In the genomic region with DNA sequence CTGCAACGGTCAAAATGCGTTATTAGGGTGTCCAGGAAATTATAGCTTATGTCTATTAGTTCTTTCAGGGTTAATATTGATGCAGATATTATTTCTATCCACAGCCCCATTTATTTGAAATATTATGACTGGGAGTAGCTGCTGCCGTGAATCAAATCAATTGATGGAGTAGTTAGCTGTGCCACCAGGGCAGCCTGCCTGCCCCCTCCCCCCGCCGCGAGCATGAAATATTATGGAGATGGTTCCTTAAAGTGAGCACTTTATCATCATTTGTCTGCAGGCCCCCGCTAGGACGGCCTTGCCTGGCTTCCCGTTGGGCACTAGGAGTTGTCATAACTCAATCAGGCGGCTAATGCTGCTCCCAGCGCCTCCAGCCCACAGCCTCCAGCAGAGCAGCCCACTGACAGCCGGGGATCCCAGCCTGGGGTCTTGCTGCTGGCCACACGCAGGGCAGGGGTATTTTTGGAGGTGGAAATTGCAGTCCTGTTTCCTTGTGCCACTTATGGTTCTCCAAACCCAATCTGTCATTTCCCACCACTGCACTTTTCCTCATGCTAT, we compare ENCODE assay signal across 15 cellular contexts.
DNase-seq lines count a peak whose midpoint lies in the region; ATAC-seq and TF ChIP-seq lines count a peak whose summit lies in the region.
"Had no signal": no experiment of that assay in that cellular context is flagged by ENCODE, and none has a peak within 500 bp of the region (broad histone marks: within the 10 kb centered on the region; RNA-seq: fewer than 3 reads in every experiment).

No MANE protein-coding gene starts in this region.

- H3K9me2 ChIP-seq in neural cell (ENCODE audit: insufficient read depth, low read length) = no peaks in the 10 kb centered on the region

- 60% methylated on average over 13 of the region's 13 CpGs for WGBS in right cardiac atrium
- whole genome bisulfite sequencing in aorta, 2 donors = 22 to 29% methylated on average over 13 of the region's 13 CpGs

- no peaks in the 10 kb centered on the region for H3K36me3 ChIP-seq in neural cell (ENCODE audit: insufficient read depth, low read length)
- H3K36me3 ChIP-seq in aorta (ENCODE audit: control insufficient read depth in 1 of 2, insufficient read depth in 2 of 2, low read length in 1 of 2) = no peaks in the 10 kb centered on the region
- H3K36me3 ChIP-seq: BLaER1 had no signal

- POLR2A ChIA-PET in HEK293T (lab: Yijun Ruan, JAX) = no interaction called here

- H3K79me2 ChIP-seq in neural cell (replicated peaks; ENCODE audit: insufficient read depth, low read length) = no peaks in the 10 kb centered on the region

- CTCF ChIA-PET in HEK293T (lab: Yijun Ruan, JAX) = no interaction called here

- H3K4me1 ChIP-seq in right cardiac atrium (ENCODE audit: control insufficient read depth, insufficient read depth, low read length) (no peaks in the 10 kb centered on the region), aorta (ENCODE audit: control insufficient read depth in 1 of 2, insufficient read depth in 2 of 2, low read length in 2 of 2) (no peaks in the 10 kb centered on the region)

- H3K4me3 ChIP-seq in neural cell (ENCODE audit: low read length) (no peak overlapping the region), right cardiac atrium (ENCODE audit: low read length) (no peak overlapping the region), aorta (ENCODE audit: low read length in 2 of 2) (no peak overlapping the region)
- H3K4me3 ChIP-seq: BLaER1 had no signal

- ATAC-seq in right cardiac atrium (no peak), GM21786 (IDR thresholded peaks at IDR 0.05; ENCODE audit: unreplicated experiment) (no peak), aorta (ENCODE audit: low FRiP score) (no peak)
- ATAC-seq: HepG2 had no signal

- no peaks in the 10 kb centered on the region for H3F3A ChIP-seq in neural cell (ENCODE audit: insufficient read depth, low read length, poor library complexity, severe bottlenecking)

- intact Hi-C loops in right cardiac atrium (cut with DNase I) = no loop called here
- intact Hi-C loops in aorta (cut with DNase I) = no loop called here

- H2AFZ ChIP-seq in neural cell (ENCODE audit: low read depth, low read length) = no peak overlapping the region

- no peaks in the 10 kb centered on the region for H4K20me1 ChIP-seq in neural cell (ENCODE audit: insufficient read depth)
- H4K20me1 ChIP-seq: BLaER1 had no signal

- H3K27ac ChIP-seq in neural cell (ENCODE audit: low read length) (no peak overlapping the region), right cardiac atrium (ENCODE audit: low read length) (no peak overlapping the region), aorta (ENCODE audit: low read depth in 1 of 2, low read length in 2 of 2) (no peak overlapping the region)
- H3K27ac ChIP-seq: BLaER1 had no signal

- TF ChIP-seq RAD21 in neural cell (conservative IDR thresholded peaks at IDR 0.05) = no peak

- H3K9me3 ChIP-seq in neural cell (ENCODE audit: low read length) (no peaks in the 10 kb centered on the region), right cardiac atrium (ENCODE audit: control insufficient read depth, low read length) (no peaks in the 10 kb centered on the region), aorta (ENCODE audit: control insufficient read depth, low read length) (no peaks in the 10 kb centered on the region)
- H3K9me3 ChIP-seq: BLaER1 had no signal

- TF ChIP-seq CTCF in neural cell (IDR thresholded peaks at IDR 0.05; ENCODE audit: poor library complexity, severe bottlenecking) = no peak

- no peaks in the 10 kb centered on the region for H3K27me3 ChIP-seq in neural cell (ENCODE audit: insufficient read depth, low read depth, low read length)
- H3K27me3 ChIP-seq in right cardiac atrium (ENCODE audit: control insufficient read depth, insufficient read depth) = peaks cover 5% of the 10 kb centered on the region
- no peaks in the 10 kb centered on the region for H3K27me3 ChIP-seq in aorta (ENCODE audit: control insufficient read depth in 1 of 2, insufficient read depth in 2 of 2, low read length in 1 of 2)
- H3K27me3 ChIP-seq: BLaER1 had no signal

- H3K9ac ChIP-seq in neural cell (ENCODE audit: low read length) = no peak overlapping the region
- H3K9ac ChIP-seq: BLaER1 had no signal

- no peak for DNase-seq in HEK293T (ENCODE audit: extremely low spot score)
- peak; percentile 6 for DNase-seq in SK-N-DZ (ENCODE audit: low spot score)
- no peak for DNase-seq in nucleus accumbens (lab: John Stamatoyannopoulos, UW)
- no peak for DNase-seq in right cardiac atrium
- DNase-seq in aorta = no peak
- DNase-seq: 8988T; CD4-positive, alpha-beta memory T cell; DMS153; DMS79; GDM1; H9 had no signal

- peak; percentile 53 for TF ChIP-seq EP300 in neural cell (conservative IDR thresholded peaks at IDR 0.05; ENCODE audit: poor library complexity, severe bottlenecking)

- H3K4me2 ChIP-seq in neural cell (ENCODE audit: low read length) = no peak overlapping the region
- H3K4me2 ChIP-seq: BLaER1 had no signal

TF ChIP-seq in HEK293T, 16 proteins besides CTCF, POLR2A, EP300 and RAD21:
- no peak for TF ChIP-seq FOXK2 (IDR thresholded peaks at IDR 0.05)
- TF ChIP-seq, protein P1, sequence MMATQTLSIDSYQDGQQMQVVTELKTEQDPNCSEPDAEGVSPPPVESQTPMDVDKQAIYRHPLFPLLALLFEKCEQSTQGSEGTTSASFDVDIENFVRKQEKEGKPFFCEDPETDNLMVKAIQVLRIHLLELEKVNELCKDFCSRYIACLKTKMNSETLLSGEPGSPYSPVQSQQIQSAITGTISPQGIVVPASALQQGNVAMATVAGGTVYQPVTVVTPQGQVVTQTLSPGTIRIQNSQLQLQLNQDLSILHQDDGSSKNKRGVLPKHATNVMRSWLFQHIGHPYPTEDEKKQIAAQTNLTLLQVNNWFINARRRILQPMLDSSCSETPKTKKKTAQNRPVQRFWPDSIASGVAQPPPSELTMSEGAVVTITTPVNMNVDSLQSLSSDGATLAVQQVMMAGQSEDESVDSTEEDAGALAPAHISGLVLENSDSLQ (IDR thresholded peaks at IDR 0.05) = peak; percentile 27; the same call in 1 of the 2 replicates
- no peak for TF ChIP-seq SP1 (IDR thresholded peaks at IDR 0.05)
- TF ChIP-seq FOXA1 (IDR thresholded peaks at IDR 0.05) = no peak
- no peak for TF ChIP-seq ELF4 (IDR thresholded peaks at IDR 0.05)
- TF ChIP-seq FOXM1 (IDR thresholded peaks at IDR 0.05; ENCODE audit: borderline replicate concordance) = no peak
- TF ChIP-seq ARNT (IDR thresholded peaks at IDR 0.05) = no peak
TF ChIP-seq in HEK293T: peak in this region for 1.

TF ChIP-seq in neural cell, 6 proteins besides CTCF, POLR2A, EP300 and RAD21:
- TF ChIP-seq TAF1 (IDR thresholded peaks at IDR 0.05; ENCODE audit: low read depth) (no peak), POLR2AphosphoS5 (IDR thresholded peaks at IDR 0.05) (peak; percentile 55)
